ENCODE assay signal across 8 cellular contexts in genomic region chr10:130141878-130142277, GRCh38. TPM values are rescaled to one million over a fixed set of nuclear protein-coding genes. Genes with fewer than 3 reads are reported as not detected.
DNase-seq lines count a peak whose midpoint lies in the region; ATAC-seq, FAIRE-seq and TF ChIP-seq lines count a peak whose summit lies in the region.

No MANE protein-coding gene starts in this region.

- intact Hi-C loops in GM12878 (cut with micrococcal nuclease; ENCODE audit: unreplicated experiment) = no loop called here

- H3K4me1 ChIP-seq in GM12878 (ENCODE audit: control insufficient read depth, insufficient read depth, low read length) = peaks cover 42% of the 10 kb centered on the region

- SMC1A ChIA-PET in GM12878 (lab: Charles Lee; ENCODE audit: uncharacterized antibody, unreplicated experiment) = interaction anchor here (1.2 to 3.0 kb wide), 4 partner anchors 14 to 35 kb away, joined by 3 to 10 read pairs (median 5); partner anchors contain the start of gene C10orf143

- H4K20me1 ChIP-seq in GM12878 (ENCODE audit: control insufficient read depth, insufficient read depth) = 0 out of 2 replicates have a peak, but pooled peaks cover 4% of the 10 kb centered on the region

- peak overlapping the region; percentile 55 for H3K27ac ChIP-seq in GM12878 (ENCODE audit: control insufficient read depth, insufficient read depth)

- H3K27me3 ChIP-seq in GM12878 (replicated peaks in 1 of 2; ENCODE audit: control insufficient read depth in 2 of 2, insufficient read depth in 2 of 2, low read length in 1 of 2) = no peaks in the 10 kb centered on the region

- ATAC-seq in GM19438 (IDR thresholded peaks at IDR 0.05; ENCODE audit: low read depth, unreplicated experiment) (peak; percentile 82), HG03097 (IDR thresholded peaks at IDR 0.05; ENCODE audit: low FRiP score, unreplicated experiment) (peak; percentile 76), GM12878 (peak; percentile 88)

- TF ChIP-seq RAD21 in GM12878 (IDR thresholded peaks at IDR 0.05; ENCODE audit: insufficient read depth, low read depth, low read length) = no peak

- TF ChIP-seq EP300 in GM12878 (IDR thresholded peaks at IDR 0.05; ENCODE audit: borderline replicate concordance in 1 of 2, control insufficient read depth in 1 of 2, low read depth in 2 of 2, low read length in 2 of 2) = no peak

- POLR2A ChIA-PET in GM12878 (lab: Charles Lee) = interaction anchor here (2.0 to 2.4 kb wide), 2 partner anchors 31 to 33 kb away, joined by 11 to 17 read pairs; partner anchors contain the start of gene C10orf143

- in situ Hi-C loops in GM12878 (cut with MboI) = no loop called here

- H2AFZ ChIP-seq in GM12878 (ENCODE audit: control insufficient read depth, low read depth, low read length) = no peak overlapping the region

- peak overlapping the region; percentile 36; the same call in 1 of the 2 replicates for H3K9ac ChIP-seq in GM12878 (ENCODE audit: control insufficient read depth, insufficient read depth, low read length)

- TF ChIP-seq CTCF in GM12875 (IDR thresholded peaks at IDR 0.05; ENCODE audit: borderline replicate concordance, insufficient read depth, low read depth, low read length) (no peak), GM12878 (IDR thresholded peaks at IDR 0.05 in 2 of 3, conservative IDR thresholded peaks at IDR 0.05 in 1 of 3; ENCODE audit: control insufficient read depth in 2 of 3, extremely low read depth in 1 of 3, insufficient read depth in 1 of 3, low read depth in 3 of 3, low read length in 3 of 3) (no peak)

- DNase-seq in GM12878 (ENCODE audit: low read depth, low spot score) (no peak), inferior parietal cortex (ENCODE audit: extremely low spot score) (no peak), GOT3 (lab: John Stamatoyannopoulos, UW) (no peak), NCI-H510A (lab: John Stamatoyannopoulos, UW) (no peak), NCI-H2029 treated with DMSO at 0.1 percent for 48 hours (lab: John Stamatoyannopoulos, UW) (no peak)

- CTCF ChIA-PET in GM12878 (lab: Yijun Ruan, JAX) = interaction anchor here (0.7 to 2.1 kb wide), 5 partner anchors 14 to 45 kb away, joined by 3 to 18 read pairs (median 3); partner anchors contain the start of gene C10orf143

- peaks cover 72% of the 10 kb centered on the region for H3K79me2 ChIP-seq in GM12878 (ENCODE audit: control insufficient read depth, insufficient read depth, low read length)

- H3K36me3 ChIP-seq in GM12878 (ENCODE audit: control insufficient read depth in 2 of 2, insufficient read depth in 2 of 2, low read length in 1 of 2) = no peaks in the 10 kb centered on the region; a peak in 1 of 4 replicates

- H3K4me3 ChIP-seq in GM12875 (ENCODE audit: low read depth, low read length) (peak overlapping the region; percentile 31), GM12878 (peak overlapping the region; percentile 62; the same call in 1 of the 2 replicates)

- BruUV-seq in GM12878 (replicated peaks; lab: Mats Ljungman, UMichigan) = no TSS peak

- no peak for FAIRE-seq in GM12878 (lab: Jason Lieb, UNC)

- 0% methylated on average over 2 of the region's 2 CpGs for WGBS in GM12878 (ENCODE audit: insufficient coverage, insufficient replicate concordance, low lambda C conversion rate, missing lambda C conversion rate)

- TF ChIP-seq POLR2A in GM12878 (IDR thresholded peaks at IDR 0.05; ENCODE audit: low read depth, low read length) = no peak

- RAD21 ChIA-PET in GM12878 (lab: Charles Lee; ENCODE audit: unreplicated experiment) = interaction anchor here (1.1 to 1.4 kb wide), 2 partner anchors 14 to 31 kb away, joined by 3 to 9 read pairs; partner anchors contain the start of gene C10orf143

- no peaks in the 10 kb centered on the region for H3K9me3 ChIP-seq in GM12878 (replicated peaks; ENCODE audit: control insufficient read depth, insufficient read depth, low read length)

- peak overlapping the region; percentile 38 for H3K4me2 ChIP-seq in GM12878 (ENCODE audit: control insufficient read depth, insufficient read depth)

TF ChIP-seq in GM12878, 131 proteins besides CTCF, POLR2A, EP300 and RAD21:
- peak; percentile 43; the same call in 1 of the 2 replicates for TF ChIP-seq TAF1 (IDR thresholded peaks at IDR 0.05; ENCODE audit: borderline replicate concordance, low read depth, low read length)
- peak; percentile 91; the same call in 1 of the 3 replicates for TF ChIP-seq POU2F2 (IDR thresholded peaks at IDR 0.05; ENCODE audit: borderline replicate concordance, low read depth, low read length)
- TF ChIP-seq LARP7 (IDR thresholded peaks at IDR 0.05) = no peak
- TF ChIP-seq EGR1 (IDR thresholded peaks at IDR 0.05; ENCODE audit: borderline replicate concordance in 1 of 2, low read depth in 2 of 2, low read length in 2 of 2) = 0 out of 3 replicates have a peak, but pooled peaks of 1 of the 2 experiments have one; percentile 6
- TF ChIP-seq, protein P1, sequence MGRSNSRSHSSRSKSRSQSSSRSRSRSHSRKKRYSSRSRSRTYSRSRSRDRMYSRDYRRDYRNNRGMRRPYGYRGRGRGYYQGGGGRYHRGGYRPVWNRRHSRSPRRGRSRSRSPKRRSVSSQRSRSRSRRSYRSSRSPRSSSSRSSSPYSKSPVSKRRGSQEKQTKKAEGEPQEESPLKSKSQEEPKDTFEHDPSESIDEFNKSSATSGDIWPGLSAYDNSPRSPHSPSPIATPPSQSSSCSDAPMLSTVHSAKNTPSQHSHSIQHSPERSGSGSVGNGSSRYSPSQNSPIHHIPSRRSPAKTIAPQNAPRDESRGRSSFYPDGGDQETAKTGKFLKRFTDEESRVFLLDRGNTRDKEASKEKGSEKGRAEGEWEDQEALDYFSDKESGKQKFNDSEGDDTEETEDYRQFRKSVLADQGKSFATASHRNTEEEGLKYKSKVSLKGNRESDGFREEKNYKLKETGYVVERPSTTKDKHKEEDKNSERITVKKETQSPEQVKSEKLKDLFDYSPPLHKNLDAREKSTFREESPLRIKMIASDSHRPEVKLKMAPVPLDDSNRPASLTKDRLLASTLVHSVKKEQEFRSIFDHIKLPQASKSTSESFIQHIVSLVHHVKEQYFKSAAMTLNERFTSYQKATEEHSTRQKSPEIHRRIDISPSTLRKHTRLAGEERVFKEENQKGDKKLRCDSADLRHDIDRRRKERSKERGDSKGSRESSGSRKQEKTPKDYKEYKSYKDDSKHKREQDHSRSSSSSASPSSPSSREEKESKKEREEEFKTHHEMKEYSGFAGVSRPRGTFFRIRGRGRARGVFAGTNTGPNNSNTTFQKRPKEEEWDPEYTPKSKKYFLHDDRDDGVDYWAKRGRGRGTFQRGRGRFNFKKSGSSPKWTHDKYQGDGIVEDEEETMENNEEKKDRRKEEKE (IDR thresholded peaks at IDR 0.05) = no peak
- no peak for TF ChIP-seq SPI1 (IDR thresholded peaks at IDR 0.05; ENCODE audit: borderline replicate concordance, insufficient read depth, low read depth, low read length)
- TF ChIP-seq MXI1 (IDR thresholded peaks at IDR 0.05; ENCODE audit: low read depth, low read length) = no peak

RNA-seq across cellular contexts. Expression of gene GLRX3, which starts 5.7 kb away (rescaled TPM):
- total RNA-seq in GM12878 (2013; cell fraction: nucleolus; rRNA removed) = 57.1 and 69.3 TPM in 2 replicates
- total RNA-seq in GM12878 (2014; rRNA removed) = 94.7 and 122 TPM in 2 replicates
- 128 and 132 TPM in 2 replicates for total RNA-seq in GM12878 (2014; rRNA removed; fragmentation: Illumina TruSeq; extraction: Trizol)
- 123 and 127 TPM in 2 replicates for total RNA-seq in GM12878 (2021)
- polyA plus RNA-seq in GM12878 (2011; ENCODE audit: low read depth) = 35.2 TPM
- 125 and 176 TPM in 2 replicates for polyA plus RNA-seq in GM12878 (2011; rRNA removed)
- polyA plus RNA-seq in GM12878 (2011; cell fraction: cytosol; rRNA removed) = 84.5 and 88.0 TPM in 2 replicates
- 42.0 and 56.2 TPM in 2 replicates for polyA plus RNA-seq in GM12878 (2011; cell fraction: nucleus; rRNA removed)
- 85.3 and 87.3 TPM in 2 replicates for polyA plus RNA-seq in GM12878 (2012)
- polyA plus RNA-seq in GM12878 (2014; fragmentation: Illumina TruSeq; extraction: Trizol) = 151 and 160 TPM in 2 replicates
- polyA plus RNA-seq in GM12878 (2014; fragmentation: Nextera tagmentation; extraction: Ambion mirVana) = 100 to 1,000 TPM; 131 to 171 TPM
- 92.2 and 125 TPM in 2 replicates for polyA plus RNA-seq in GM12878 (2014; rRNA removed)
- 100 to 1,000 TPM; 204 to 209 TPM for polyA plus RNA-seq in GM12878 (2016; fragmentation: Nextera tagmentation; extraction: Ambion mirVana)
- 23.6 and 24.9 TPM in 2 replicates for polyA minus RNA-seq in GM12878 (2011; rRNA and poly(A)+ RNA removed)
- 15.4 and 16.9 TPM in 2 replicates for polyA minus RNA-seq in GM12878 (2011; cell fraction: cytosol; rRNA and poly(A)+ RNA removed)
- 9.6 and 26.6 TPM in 2 replicates for polyA minus RNA-seq in GM12878 (2011; cell fraction: nucleus; rRNA and poly(A)+ RNA removed)

RNA-seq across cellular contexts. Expression of gene C10orf143, which starts 31.2 kb away (rescaled TPM):
- total RNA-seq in GM12878 (2013; cell fraction: nucleolus; rRNA removed) = 1.2 and 1.4 TPM in 2 replicates
- total RNA-seq in GM12878 (2014; rRNA removed) (2.1 TPM in 2 replicates), GM12878 (2014; rRNA removed; fragmentation: Illumina TruSeq; extraction: Trizol) (1.9 and 2.1 TPM in 2 replicates), GM12878 (2021) (2.5 and 2.8 TPM in 2 replicates)
- 1.2 TPM for polyA plus RNA-seq in GM12878 (2011; ENCODE audit: low read depth)
- polyA plus RNA-seq in GM12878 (2011; rRNA removed) (2.3 and 2.4 TPM in 2 replicates), GM12878 (2014; fragmentation: Illumina TruSeq; extraction: Trizol) (3.4 and 3.6 TPM in 2 replicates), GM12878 (2014; fragmentation: Nextera tagmentation; extraction: Ambion mirVana) (under 1 TPM; 0.64 to 0.90 TPM), GM12878 (2014; rRNA removed) (3.0 and 3.8 TPM in 2 replicates), GM12878 (2016; fragmentation: Nextera tagmentation; extraction: Ambion mirVana) (1 to 10 TPM; 5.4 to 7.9 TPM)
- 1.8 and 1.9 TPM in 2 replicates for polyA plus RNA-seq in GM12878 (2011; cell fraction: cytosol; rRNA removed)
- polyA plus RNA-seq in GM12878 (2011; cell fraction: nucleus; rRNA removed) = 1.7 and 2.0 TPM in 2 replicates
- 2.2 and 2.3 TPM in 2 replicates for polyA plus RNA-seq in GM12878 (2012)
- polyA minus RNA-seq in GM12878 (2011; rRNA and poly(A)+ RNA removed) = 0.88 and 1.2 TPM in 2 replicates
- polyA minus RNA-seq in GM12878 (2011; cell fraction: cytosol; rRNA and poly(A)+ RNA removed) = not detected in 2 replicates
- polyA minus RNA-seq in GM12878 (2011; cell fraction: nucleus; rRNA and poly(A)+ RNA removed) = 0.60 and 0.86 TPM in 2 replicates
